ENCODE assay signal across 8 cellular contexts in the genomic region with DNA sequence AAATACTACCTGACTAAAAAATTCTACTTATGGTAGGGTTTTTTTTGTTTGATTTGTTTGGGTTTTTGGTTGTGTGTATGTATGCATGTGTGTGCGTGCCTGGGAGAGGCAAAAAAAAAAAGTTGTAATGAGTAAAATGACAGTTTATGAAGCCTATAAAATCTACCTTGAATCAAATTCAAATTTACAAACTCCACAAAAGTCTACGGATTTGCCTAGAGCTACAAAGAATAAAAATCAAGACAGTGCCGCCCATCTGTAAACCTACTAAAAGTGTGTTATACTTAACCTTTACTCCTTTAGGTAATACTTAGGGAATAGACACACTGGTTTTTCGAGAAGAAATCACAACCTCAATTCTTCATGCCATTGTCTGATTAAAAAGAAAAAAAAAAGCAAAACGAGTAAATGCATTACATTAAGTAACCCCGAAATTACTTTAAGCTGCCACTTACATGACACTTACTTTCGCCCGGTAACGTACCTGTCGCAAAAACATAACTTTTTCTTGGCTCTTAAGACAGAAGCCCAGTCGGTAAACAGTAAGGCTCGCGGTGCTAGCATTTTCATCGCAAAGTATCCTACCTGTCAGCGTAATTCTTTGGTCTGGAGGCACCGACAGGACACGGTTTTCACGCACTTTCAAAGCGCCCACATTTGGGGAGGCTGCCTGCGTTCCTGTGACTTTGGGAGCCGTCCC. TPM values are rescaled to one million over a fixed set of nuclear protein-coding genes. Genes with fewer than 3 reads are reported as not detected.
DNase-seq lines count a peak whose midpoint lies in the region; ATAC-seq and TF ChIP-seq lines count a peak whose summit lies in the region.

No MANE protein-coding gene starts in this region.

- BruUV-seq in HCT116 (replicated peaks; lab: Mats Ljungman, UMichigan): TSS peak; percentile 67

- POLR2A ChIA-PET in HCT116 (lab: Charles Lee): no interaction called here

- H3K4me1 ChIP-seq in ACC112 (ENCODE audit: control insufficient read depth, insufficient read depth, low read length, unreplicated experiment) (peaks cover 36% of the 10 kb centered on the region), HCT116 (ENCODE audit: control insufficient read depth in 1 of 2, insufficient read depth in 2 of 2, low read length in 2 of 2) (peaks cover 6 to 16% of the 10 kb centered on the region in 2 experiments), mononuclear cell (ENCODE audit: insufficient read depth, low read length) (peaks cover 19% of the 10 kb centered on the region)

- peaks cover 21% of the 10 kb centered on the region for H3K27me3 Mint-ChIP-seq in brain

- H2AFZ ChIP-seq in ACC112 (ENCODE audit: low read length, unreplicated experiment): peak overlapping the region; percentile 86
- no peak overlapping the region for H2AFZ ChIP-seq in HCT116 (ENCODE audit: low read depth, low read length, poor library complexity, severe bottlenecking)

- peak overlapping the region; percentile 89 for H3K4me2 ChIP-seq in HCT116 (ENCODE audit: low read length)

- H3K9me3 Mint-ChIP-seq in brain: no peaks in the 10 kb centered on the region

- TF ChIP-seq CTCF in HCT116 (IDR thresholded peaks at IDR 0.05 in 2 of 3, conservative IDR thresholded peaks at IDR 0.05 in 1 of 3; ENCODE audit: borderline replicate concordance in 1 of 3, insufficient read depth in 1 of 3, low read depth in 2 of 3, low read length in 2 of 3) (no peak), brain (conservative IDR thresholded peaks at IDR 0.05) (no peak)

- CTCF ChIA-PET in HCT116 (lab: Charles Lee): no interaction called here

- H3K4me1 Mint-ChIP-seq in brain: peaks cover 43% of the 10 kb centered on the region

- ATAC-seq in HCT116: peak; percentile 1; the same call in 1 of the 2 replicates
- ATAC-seq in HG02588 (IDR thresholded peaks at IDR 0.05; ENCODE audit: unreplicated experiment): no peak
- ATAC-seq in GM18868 (IDR thresholded peaks at IDR 0.05; ENCODE audit: unreplicated experiment): no peak
- no peak for ATAC-seq in GM18519 (IDR thresholded peaks at IDR 0.05; ENCODE audit: low FRiP score, unreplicated experiment)

- no peak for DNase-seq in HCT116 (ENCODE audit: low read depth, low spot score)
- no peak for DNase-seq in activated CD8-positive, alpha-beta memory T cell treated with anti-CD3 and anti-CD28 coated beads for 24 hours

- H3K4me3 ChIP-seq in ACC112 (ENCODE audit: low read depth, low read length) (peak overlapping the region; percentile 95), HCT116 (replicated peaks in 1 of 2; ENCODE audit: low read depth in 1 of 2, low read length in 2 of 2) (peak overlapping the region; percentile 74 to 76), mononuclear cell (ENCODE audit: low read length) (peak overlapping the region; percentile 49)

- TF ChIP-seq POLR2A in HCT116 (IDR thresholded peaks at IDR 0.05; ENCODE audit: borderline replicate concordance, extremely low read depth, insufficient read depth, insufficient read length): no peak

- H3K4me3 Mint-ChIP-seq in brain: peak overlapping the region; percentile 80 to 96 (median 87)

- H3K27ac Mint-ChIP-seq in brain: peak overlapping the region in 4 of 5 experiments; percentile 42 to 89 (median 60)

- H3K27ac ChIP-seq in ACC112 (ENCODE audit: low read depth, low read length) (no peak overlapping the region), HCT116 (ENCODE audit: low read depth, low read length) (0 out of 2 replicates have a peak overlapping the region, but pooled peaks have one; percentile 85)

- H3K27me3 ChIP-seq in ACC112 (ENCODE audit: insufficient read depth, low read length) (no peaks in the 10 kb centered on the region), HCT116 (ENCODE audit: insufficient read depth, low read length) (no peaks in the 10 kb centered on the region), mononuclear cell (ENCODE audit: insufficient read depth, low read length) (peaks cover 51% of the 10 kb centered on the region)

- intact Hi-C loops in HCT116 (cut with micrococcal nuclease): no loop called here

- H3K9me3 ChIP-seq in HCT116 (ENCODE audit: control insufficient read depth in 1 of 2, insufficient read depth in 1 of 2, low read depth in 1 of 2, low read length in 2 of 2) (no peaks in the 10 kb centered on the region), mononuclear cell (ENCODE audit: low read depth, low read length) (no peaks in the 10 kb centered on the region)

- H3K79me2 ChIP-seq in ACC112 (ENCODE audit: control insufficient read depth, insufficient read depth, low read length, unreplicated experiment) (peaks cover 10% of the 10 kb centered on the region), HCT116 (ENCODE audit: insufficient read depth, low read length) (peaks cover 5% of the 10 kb centered on the region)

- peak overlapping the region; percentile 67 for H3K9ac ChIP-seq in HCT116 (ENCODE audit: low read length)

- TF ChIP-seq RAD21 in HCT116 (IDR thresholded peaks at IDR 0.05; ENCODE audit: low read depth): no peak

- RAD21 ChIA-PET in HCT116 (lab: Charles Lee; ENCODE audit: low non-redundant PET in 1 of 2, low total read pairs in 2 of 2, uncharacterized antibody in 2 of 2, unreplicated experiment in 2 of 2): interaction anchor here in 1 of 2 experiments (0.6 kb wide), 1 partner anchor 30 kb away, joined by 4 read pairs; no protein-coding TSS in a partner anchor

- no peaks in the 10 kb centered on the region for H3K9me2 ChIP-seq in HCT116 (ENCODE audit: insufficient read depth)

- H3K36me3 Mint-ChIP-seq in brain: no peaks in the 10 kb centered on the region

- H3K36me3 ChIP-seq in ACC112 (ENCODE audit: insufficient read depth, low read length) (no peaks in the 10 kb centered on the region), HCT116 (ENCODE audit: control insufficient read depth in 1 of 2, insufficient read depth in 2 of 2, low read length in 2 of 2) (no peaks in the 10 kb centered on the region)

- no peaks in the 10 kb centered on the region for H4K20me1 ChIP-seq in HCT116 (ENCODE audit: insufficient read depth)

TF ChIP-seq in HCT116, 20 proteins besides CTCF, POLR2A, EP300 and RAD21:
- no peak for TF ChIP-seq EGR1 (IDR thresholded peaks at IDR 0.05; ENCODE audit: low read depth)
- TF ChIP-seq, protein P1, sequence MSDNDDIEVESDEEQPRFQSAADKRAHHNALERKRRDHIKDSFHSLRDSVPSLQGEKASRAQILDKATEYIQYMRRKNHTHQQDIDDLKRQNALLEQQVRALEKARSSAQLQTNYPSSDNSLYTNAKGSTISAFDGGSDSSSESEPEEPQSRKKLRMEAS (IDR thresholded peaks at IDR 0.05): no peak
- TF ChIP-seq YY1 (IDR thresholded peaks at IDR 0.05; ENCODE audit: extremely low read depth, insufficient replicate concordance, low read depth, low read length): no peak
- TF ChIP-seq SP1 (IDR thresholded peaks at IDR 0.05; ENCODE audit: low read depth): no peak
- no peak for TF ChIP-seq POLR2AphosphoS5 (IDR thresholded peaks at IDR 0.05; ENCODE audit: low read depth, low read length)
- TF ChIP-seq, protein P2, sequence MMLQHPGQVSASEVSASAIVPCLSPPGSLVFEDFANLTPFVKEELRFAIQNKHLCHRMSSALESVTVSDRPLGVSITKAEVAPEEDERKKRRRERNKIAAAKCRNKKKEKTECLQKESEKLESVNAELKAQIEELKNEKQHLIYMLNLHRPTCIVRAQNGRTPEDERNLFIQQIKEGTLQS (IDR thresholded peaks at IDR 0.05): no peak
- TF ChIP-seq, protein P3, sequence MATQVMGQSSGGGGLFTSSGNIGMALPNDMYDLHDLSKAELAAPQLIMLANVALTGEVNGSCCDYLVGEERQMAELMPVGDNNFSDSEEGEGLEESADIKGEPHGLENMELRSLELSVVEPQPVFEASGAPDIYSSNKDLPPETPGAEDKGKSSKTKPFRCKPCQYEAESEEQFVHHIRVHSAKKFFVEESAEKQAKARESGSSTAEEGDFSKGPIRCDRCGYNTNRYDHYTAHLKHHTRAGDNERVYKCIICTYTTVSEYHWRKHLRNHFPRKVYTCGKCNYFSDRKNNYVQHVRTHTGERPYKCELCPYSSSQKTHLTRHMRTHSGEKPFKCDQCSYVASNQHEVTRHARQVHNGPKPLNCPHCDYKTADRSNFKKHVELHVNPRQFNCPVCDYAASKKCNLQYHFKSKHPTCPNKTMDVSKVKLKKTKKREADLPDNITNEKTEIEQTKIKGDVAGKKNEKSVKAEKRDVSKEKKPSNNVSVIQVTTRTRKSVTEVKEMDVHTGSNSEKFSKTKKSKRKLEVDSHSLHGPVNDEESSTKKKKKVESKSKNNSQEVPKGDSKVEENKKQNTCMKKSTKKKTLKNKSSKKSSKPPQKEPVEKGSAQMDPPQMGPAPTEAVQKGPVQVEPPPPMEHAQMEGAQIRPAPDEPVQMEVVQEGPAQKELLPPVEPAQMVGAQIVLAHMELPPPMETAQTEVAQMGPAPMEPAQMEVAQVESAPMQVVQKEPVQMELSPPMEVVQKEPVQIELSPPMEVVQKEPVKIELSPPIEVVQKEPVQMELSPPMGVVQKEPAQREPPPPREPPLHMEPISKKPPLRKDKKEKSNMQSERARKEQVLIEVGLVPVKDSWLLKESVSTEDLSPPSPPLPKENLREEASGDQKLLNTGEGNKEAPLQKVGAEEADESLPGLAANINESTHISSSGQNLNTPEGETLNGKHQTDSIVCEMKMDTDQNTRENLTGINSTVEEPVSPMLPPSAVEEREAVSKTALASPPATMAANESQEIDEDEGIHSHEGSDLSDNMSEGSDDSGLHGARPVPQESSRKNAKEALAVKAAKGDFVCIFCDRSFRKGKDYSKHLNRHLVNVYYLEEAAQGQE (IDR thresholded peaks at IDR 0.05; ENCODE audit: low read depth): no peak
- TF ChIP-seq JUND (IDR thresholded peaks at IDR 0.05): no peak
- no peak for TF ChIP-seq EZH2phosphoT487 (IDR thresholded peaks at IDR 0.05; ENCODE audit: borderline replicate concordance)
- no peak for TF ChIP-seq FOSL1 (IDR thresholded peaks at IDR 0.05; ENCODE audit: low read depth)
- TF ChIP-seq TCF7L2 (IDR thresholded peaks at IDR 0.05; ENCODE audit: borderline replicate concordance, extremely low read depth, insufficient read depth, insufficient read length): no peak

RNA-seq across cellular contexts. Expression of a gene that starts 1.0 kb away (rescaled TPM):
- 5.3 TPM for total RNA-seq in HCT116 (2021; ENCODE audit: unreplicated experiment)
- polyA plus RNA-seq in HCT116 (2012): 0.74 and 0.85 TPM in 2 replicates
- 0.49 TPM for polyA plus RNA-seq in brain (ENCODE audit: insufficient read depth, low read depth, low replicate concordance)
- total RNA-seq in mononuclear cell: 10.7 TPM

RNA-seq across cellular contexts. Expression of a gene that starts 59.6 kb away (rescaled TPM):
- 23.3 TPM for total RNA-seq in HCT116 (2021; ENCODE audit: unreplicated experiment)
- polyA plus RNA-seq in HCT116 (2012): 19.9 and 20.1 TPM in 2 replicates
- 18.8 TPM for polyA plus RNA-seq in brain (ENCODE audit: insufficient read depth, low read depth, low replicate concordance)
- total RNA-seq in mononuclear cell: 32.4 TPM
